1 cellular context compared by ENCODE assay signal in the genomic region with DNA sequence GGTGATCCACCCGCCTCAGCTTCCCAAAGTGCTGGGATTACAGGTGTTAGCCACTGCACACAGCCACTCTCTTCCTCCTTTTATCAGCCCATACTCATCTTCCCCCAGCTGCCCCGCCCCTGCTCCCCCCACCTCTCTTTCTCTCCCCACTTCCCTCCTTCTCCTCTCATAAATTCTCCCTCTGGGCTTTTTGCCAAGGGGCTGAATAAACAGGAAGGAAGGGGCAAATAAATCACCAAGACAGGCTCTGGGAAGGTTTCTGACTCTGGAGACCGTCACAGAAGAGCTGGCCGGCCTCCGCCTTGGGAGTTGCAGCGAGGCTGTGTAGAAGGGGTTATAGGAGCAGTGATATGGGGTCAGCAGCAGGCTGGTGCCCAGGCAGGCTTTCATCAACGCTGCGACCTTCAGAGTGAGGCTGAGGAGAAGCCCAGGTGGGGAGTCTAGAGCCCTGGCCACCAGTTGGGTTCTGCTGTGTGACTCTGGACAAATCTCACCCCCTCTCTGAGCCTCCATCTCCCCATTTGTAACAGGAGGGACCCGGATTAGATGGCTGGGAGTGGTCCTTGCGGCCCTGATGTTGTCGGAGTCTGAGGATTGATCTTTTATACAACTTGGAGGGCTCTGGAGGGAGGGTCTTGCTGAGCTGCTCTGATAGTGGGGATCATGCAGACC.
A peak's percentile ranks its signal among the peaks of the same experiment; 100 is the strongest.
TF ChIP-seq lines count a peak whose summit lies in the region.

No MANE protein-coding gene starts in this region.

TF ChIP-seq in K562, 482 proteins besides CTCF, POLR2A, EP300 and RAD21 (continued from another document and continues in another):
- TF ChIP-seq, protein P1, sequence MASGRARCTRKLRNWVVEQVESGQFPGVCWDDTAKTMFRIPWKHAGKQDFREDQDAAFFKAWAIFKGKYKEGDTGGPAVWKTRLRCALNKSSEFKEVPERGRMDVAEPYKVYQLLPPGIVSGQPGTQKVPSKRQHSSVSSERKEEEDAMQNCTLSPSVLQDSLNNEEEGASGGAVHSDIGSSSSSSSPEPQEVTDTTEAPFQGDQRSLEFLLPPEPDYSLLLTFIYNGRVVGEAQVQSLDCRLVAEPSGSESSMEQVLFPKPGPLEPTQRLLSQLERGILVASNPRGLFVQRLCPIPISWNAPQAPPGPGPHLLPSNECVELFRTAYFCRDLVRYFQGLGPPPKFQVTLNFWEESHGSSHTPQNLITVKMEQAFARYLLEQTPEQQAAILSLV (tag; IDR thresholded peaks at IDR 0.05), result no peak
- TF ChIP-seq KLF6 (CRISPR knock-in tag; IDR thresholded peaks at IDR 0.05; ENCODE audit: borderline replicate concordance), result no peak
- TF ChIP-seq, protein P2, sequence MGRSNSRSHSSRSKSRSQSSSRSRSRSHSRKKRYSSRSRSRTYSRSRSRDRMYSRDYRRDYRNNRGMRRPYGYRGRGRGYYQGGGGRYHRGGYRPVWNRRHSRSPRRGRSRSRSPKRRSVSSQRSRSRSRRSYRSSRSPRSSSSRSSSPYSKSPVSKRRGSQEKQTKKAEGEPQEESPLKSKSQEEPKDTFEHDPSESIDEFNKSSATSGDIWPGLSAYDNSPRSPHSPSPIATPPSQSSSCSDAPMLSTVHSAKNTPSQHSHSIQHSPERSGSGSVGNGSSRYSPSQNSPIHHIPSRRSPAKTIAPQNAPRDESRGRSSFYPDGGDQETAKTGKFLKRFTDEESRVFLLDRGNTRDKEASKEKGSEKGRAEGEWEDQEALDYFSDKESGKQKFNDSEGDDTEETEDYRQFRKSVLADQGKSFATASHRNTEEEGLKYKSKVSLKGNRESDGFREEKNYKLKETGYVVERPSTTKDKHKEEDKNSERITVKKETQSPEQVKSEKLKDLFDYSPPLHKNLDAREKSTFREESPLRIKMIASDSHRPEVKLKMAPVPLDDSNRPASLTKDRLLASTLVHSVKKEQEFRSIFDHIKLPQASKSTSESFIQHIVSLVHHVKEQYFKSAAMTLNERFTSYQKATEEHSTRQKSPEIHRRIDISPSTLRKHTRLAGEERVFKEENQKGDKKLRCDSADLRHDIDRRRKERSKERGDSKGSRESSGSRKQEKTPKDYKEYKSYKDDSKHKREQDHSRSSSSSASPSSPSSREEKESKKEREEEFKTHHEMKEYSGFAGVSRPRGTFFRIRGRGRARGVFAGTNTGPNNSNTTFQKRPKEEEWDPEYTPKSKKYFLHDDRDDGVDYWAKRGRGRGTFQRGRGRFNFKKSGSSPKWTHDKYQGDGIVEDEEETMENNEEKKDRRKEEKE (IDR thresholded peaks at IDR 0.05; ENCODE audit: borderline replicate concordance in 1 of 2, control insufficient read depth in 1 of 2, low read depth in 2 of 2, low read length in 1 of 2), result no peak
- TF ChIP-seq NUFIP1 (IDR thresholded peaks at IDR 0.05; ENCODE audit: partially characterized antibody), result no peak
- peak; percentile 63 for TF ChIP-seq ELF1 (tag; IDR thresholded peaks at IDR 0.05)
- TF ChIP-seq ZNF175 (CRISPR knock-in tag; IDR thresholded peaks at IDR 0.05; ENCODE audit: low read depth), result no peak
- TF ChIP-seq ETV5 (CRISPR knock-in tag; IDR thresholded peaks at IDR 0.05; ENCODE audit: low read depth), result peak; percentile 57; the same call in 1 of the 2 replicates
- peak; percentile 72 for TF ChIP-seq FOXJ2 (tag; IDR thresholded peaks at IDR 0.05)
- no peak for TF ChIP-seq DIDO1 (tag; IDR thresholded peaks at IDR 0.05; ENCODE audit: low read depth)
- 0 out of 2 replicates have a peak, but pooled peaks have one; percentile 11 for TF ChIP-seq TCF3 (CRISPR knock-in tag; IDR thresholded peaks at IDR 0.05)
- TF ChIP-seq SMARCA4 (IDR thresholded peaks at IDR 0.05), result peak; percentile 75
- peak; percentile 19; the same call in 1 of the 2 replicates for TF ChIP-seq FOSL1 (tag; conservative IDR thresholded peaks at IDR 0.05)
- no peak for TF ChIP-seq CREB1 (IDR thresholded peaks at IDR 0.05)
- TF ChIP-seq CREB1 (CRISPR knock-in tag; IDR thresholded peaks at IDR 0.05), result no peak
- no peak for TF ChIP-seq BMI1 (IDR thresholded peaks at IDR 0.05; ENCODE audit: low read length)
- TF ChIP-seq, protein P3, sequence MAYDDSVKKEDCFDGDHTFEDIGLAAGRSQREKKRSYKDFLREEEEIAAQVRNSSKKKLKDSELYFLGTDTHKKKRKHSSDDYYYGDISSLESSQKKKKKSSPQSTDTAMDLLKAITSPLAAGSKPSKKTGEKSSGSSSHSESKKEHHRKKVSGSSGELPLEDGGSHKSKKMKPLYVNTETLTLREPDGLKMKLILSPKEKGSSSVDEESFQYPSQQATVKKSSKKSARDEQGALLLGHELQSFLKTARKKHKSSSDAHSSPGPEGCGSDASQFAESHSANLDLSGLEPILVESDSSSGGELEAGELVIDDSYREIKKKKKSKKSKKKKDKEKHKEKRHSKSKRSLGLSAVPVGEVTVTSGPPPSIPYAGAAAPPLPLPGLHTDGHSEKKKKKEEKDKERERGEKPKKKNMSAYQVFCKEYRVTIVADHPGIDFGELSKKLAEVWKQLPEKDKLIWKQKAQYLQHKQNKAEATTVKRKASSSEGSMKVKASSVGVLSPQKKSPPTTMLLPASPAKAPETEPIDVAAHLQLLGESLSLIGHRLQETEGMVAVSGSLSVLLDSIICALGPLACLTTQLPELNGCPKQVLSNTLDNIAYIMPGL (CRISPR knock-in tag; IDR thresholded peaks at IDR 0.05), result no peak
- no peak for TF ChIP-seq HOXB6 (CRISPR knock-in tag; IDR thresholded peaks at IDR 0.05; ENCODE audit: borderline replicate concordance)
- no peak for TF ChIP-seq RFX7 (CRISPR knock-in tag; IDR thresholded peaks at IDR 0.05)
- TF ChIP-seq, protein P4, sequence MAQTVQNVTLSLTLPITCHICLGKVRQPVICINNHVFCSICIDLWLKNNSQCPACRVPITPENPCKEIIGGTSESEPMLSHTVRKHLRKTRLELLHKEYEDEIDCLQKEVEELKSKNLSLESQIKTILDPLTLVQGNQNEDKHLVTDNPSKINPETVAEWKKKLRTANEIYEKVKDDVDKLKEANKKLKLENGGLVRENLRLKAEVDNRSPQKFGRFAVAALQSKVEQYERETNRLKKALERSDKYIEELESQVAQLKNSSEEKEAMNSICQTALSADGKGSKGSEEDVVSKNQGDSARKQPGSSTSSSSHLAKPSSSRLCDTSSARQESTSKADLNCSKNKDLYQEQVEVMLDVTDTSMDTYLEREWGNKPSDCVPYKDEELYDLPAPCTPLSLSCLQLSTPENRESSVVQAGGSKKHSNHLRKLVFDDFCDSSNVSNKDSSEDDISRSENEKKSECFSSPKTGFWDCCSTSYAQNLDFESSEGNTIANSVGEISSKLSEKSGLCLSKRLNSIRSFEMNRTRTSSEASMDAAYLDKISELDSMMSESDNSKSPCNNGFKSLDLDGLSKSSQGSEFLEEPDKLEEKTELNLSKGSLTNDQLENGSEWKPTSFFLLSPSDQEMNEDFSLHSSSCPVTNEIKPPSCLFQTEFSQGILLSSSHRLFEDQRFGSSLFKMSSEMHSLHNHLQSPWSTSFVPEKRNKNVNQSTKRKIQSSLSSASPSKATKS (CRISPR knock-in tag; IDR thresholded peaks at IDR 0.05), result no peak
- TF ChIP-seq, protein P5, sequence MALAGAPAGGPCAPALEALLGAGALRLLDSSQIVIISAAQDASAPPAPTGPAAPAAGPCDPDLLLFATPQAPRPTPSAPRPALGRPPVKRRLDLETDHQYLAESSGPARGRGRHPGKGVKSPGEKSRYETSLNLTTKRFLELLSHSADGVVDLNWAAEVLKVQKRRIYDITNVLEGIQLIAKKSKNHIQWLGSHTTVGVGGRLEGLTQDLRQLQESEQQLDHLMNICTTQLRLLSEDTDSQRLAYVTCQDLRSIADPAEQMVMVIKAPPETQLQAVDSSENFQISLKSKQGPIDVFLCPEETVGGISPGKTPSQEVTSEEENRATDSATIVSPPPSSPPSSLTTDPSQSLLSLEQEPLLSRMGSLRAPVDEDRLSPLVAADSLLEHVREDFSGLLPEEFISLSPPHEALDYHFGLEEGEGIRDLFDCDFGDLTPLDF (CRISPR knock-in tag; IDR thresholded peaks at IDR 0.05), result no peak
- no peak for TF ChIP-seq NR1H2 (CRISPR knock-in tag; IDR thresholded peaks at IDR 0.05)
- TF ChIP-seq SREBF2 (CRISPR knock-in tag; IDR thresholded peaks at IDR 0.05), result no peak
- TF ChIP-seq ZNF766 (CRISPR knock-in tag; conservative IDR thresholded peaks at IDR 0.05), result peak; percentile 82
- TF ChIP-seq ZNF444 (CRISPR knock-in tag; IDR thresholded peaks at IDR 0.05), result no peak
- no peak for TF ChIP-seq ZZZ3 (IDR thresholded peaks at IDR 0.05)
- TF ChIP-seq OTX1 (CRISPR knock-in tag; IDR thresholded peaks at IDR 0.05), result no peak
- TF ChIP-seq EGR1 (conservative IDR thresholded peaks at IDR 0.05), result no peak
- TF ChIP-seq SRSF3 (IDR thresholded peaks at IDR 0.05; ENCODE audit: insufficient read depth, low read length), result no peak
- TF ChIP-seq, protein P6, sequence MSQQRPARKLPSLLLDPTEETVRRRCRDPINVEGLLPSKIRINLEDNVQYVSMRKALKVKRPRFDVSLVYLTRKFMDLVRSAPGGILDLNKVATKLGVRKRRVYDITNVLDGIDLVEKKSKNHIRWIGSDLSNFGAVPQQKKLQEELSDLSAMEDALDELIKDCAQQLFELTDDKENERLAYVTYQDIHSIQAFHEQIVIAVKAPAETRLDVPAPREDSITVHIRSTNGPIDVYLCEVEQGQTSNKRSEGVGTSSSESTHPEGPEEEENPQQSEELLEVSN (IDR thresholded peaks at IDR 0.05; ENCODE audit: borderline replicate concordance in 1 of 2, extremely low read depth in 1 of 2, insufficient read depth in 1 of 2, insufficient read length in 1 of 2, low read depth in 1 of 2, low read length in 1 of 2, poor library complexity in 1 of 2, severe bottlenecking in 1 of 2), result no peak
- no peak for TF ChIP-seq ZNF184 (CRISPR knock-in tag; IDR thresholded peaks at IDR 0.05)
- TF ChIP-seq E2F3 (CRISPR knock-in tag; IDR thresholded peaks at IDR 0.05), result no peak
- TF ChIP-seq TAF1 (IDR thresholded peaks at IDR 0.05; ENCODE audit: control insufficient read depth, extremely low read depth, insufficient read depth, low read length, severe bottlenecking), result no peak
- TF ChIP-seq, protein P7, sequence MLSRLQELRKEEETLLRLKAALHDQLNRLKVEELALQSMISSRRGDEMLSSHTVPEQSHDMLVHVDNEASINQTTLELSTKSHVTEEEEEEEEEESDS (CRISPR knock-in tag; IDR thresholded peaks at IDR 0.05), result no peak
- TF ChIP-seq ZNF316 (IDR thresholded peaks at IDR 0.05), result no peak
- no peak for TF ChIP-seq RBM39 (optimal IDR thresholded peaks at IDR 0.05; ENCODE audit: low read depth, low read length)
- TF ChIP-seq NELFE (IDR thresholded peaks at IDR 0.05; ENCODE audit: insufficient read depth, insufficient read length), result no peak
- no peak for TF ChIP-seq ZKSCAN1 (IDR thresholded peaks at IDR 0.05; ENCODE audit: low read depth, low read length)
- TF ChIP-seq NBN (IDR thresholded peaks at IDR 0.05; ENCODE audit: low read depth), result peak; percentile 49; the same call in 1 of the 2 replicates
- no peak for TF ChIP-seq TARDBP (IDR thresholded peaks at IDR 0.05)
- TF ChIP-seq GATAD2B (IDR thresholded peaks at IDR 0.05; ENCODE audit: borderline replicate concordance), result no peak
- TF ChIP-seq, protein P8, sequence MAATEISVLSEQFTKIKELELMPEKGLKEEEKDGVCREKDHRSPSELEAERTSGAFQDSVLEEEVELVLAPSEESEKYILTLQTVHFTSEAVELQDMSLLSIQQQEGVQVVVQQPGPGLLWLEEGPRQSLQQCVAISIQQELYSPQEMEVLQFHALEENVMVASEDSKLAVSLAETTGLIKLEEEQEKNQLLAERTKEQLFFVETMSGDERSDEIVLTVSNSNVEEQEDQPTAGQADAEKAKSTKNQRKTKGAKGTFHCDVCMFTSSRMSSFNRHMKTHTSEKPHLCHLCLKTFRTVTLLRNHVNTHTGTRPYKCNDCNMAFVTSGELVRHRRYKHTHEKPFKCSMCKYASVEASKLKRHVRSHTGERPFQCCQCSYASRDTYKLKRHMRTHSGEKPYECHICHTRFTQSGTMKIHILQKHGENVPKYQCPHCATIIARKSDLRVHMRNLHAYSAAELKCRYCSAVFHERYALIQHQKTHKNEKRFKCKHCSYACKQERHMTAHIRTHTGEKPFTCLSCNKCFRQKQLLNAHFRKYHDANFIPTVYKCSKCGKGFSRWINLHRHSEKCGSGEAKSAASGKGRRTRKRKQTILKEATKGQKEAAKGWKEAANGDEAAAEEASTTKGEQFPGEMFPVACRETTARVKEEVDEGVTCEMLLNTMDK (IDR thresholded peaks at IDR 0.05; ENCODE audit: borderline replicate concordance, insufficient read depth, low read depth, low read length, poor library complexity, severe bottlenecking), result no peak
- TF ChIP-seq KAT7 (CRISPR knock-in tag; IDR thresholded peaks at IDR 0.05; ENCODE audit: borderline replicate concordance), result no peak
- TF ChIP-seq, protein P9, sequence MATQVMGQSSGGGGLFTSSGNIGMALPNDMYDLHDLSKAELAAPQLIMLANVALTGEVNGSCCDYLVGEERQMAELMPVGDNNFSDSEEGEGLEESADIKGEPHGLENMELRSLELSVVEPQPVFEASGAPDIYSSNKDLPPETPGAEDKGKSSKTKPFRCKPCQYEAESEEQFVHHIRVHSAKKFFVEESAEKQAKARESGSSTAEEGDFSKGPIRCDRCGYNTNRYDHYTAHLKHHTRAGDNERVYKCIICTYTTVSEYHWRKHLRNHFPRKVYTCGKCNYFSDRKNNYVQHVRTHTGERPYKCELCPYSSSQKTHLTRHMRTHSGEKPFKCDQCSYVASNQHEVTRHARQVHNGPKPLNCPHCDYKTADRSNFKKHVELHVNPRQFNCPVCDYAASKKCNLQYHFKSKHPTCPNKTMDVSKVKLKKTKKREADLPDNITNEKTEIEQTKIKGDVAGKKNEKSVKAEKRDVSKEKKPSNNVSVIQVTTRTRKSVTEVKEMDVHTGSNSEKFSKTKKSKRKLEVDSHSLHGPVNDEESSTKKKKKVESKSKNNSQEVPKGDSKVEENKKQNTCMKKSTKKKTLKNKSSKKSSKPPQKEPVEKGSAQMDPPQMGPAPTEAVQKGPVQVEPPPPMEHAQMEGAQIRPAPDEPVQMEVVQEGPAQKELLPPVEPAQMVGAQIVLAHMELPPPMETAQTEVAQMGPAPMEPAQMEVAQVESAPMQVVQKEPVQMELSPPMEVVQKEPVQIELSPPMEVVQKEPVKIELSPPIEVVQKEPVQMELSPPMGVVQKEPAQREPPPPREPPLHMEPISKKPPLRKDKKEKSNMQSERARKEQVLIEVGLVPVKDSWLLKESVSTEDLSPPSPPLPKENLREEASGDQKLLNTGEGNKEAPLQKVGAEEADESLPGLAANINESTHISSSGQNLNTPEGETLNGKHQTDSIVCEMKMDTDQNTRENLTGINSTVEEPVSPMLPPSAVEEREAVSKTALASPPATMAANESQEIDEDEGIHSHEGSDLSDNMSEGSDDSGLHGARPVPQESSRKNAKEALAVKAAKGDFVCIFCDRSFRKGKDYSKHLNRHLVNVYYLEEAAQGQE (CRISPR knock-in tag; IDR thresholded peaks at IDR 0.05; ENCODE audit: low read depth), result no peak
- no peak for TF ChIP-seq MCM2 (IDR thresholded peaks at IDR 0.05; ENCODE audit: low read depth)
- TF ChIP-seq FOXK2 (conservative IDR thresholded peaks at IDR 0.05 in 1 of 2, IDR thresholded peaks at IDR 0.05 in 1 of 2; ENCODE audit: low read depth in 2 of 2), result peak in 1 of 2 experiments; percentile 54; a peak in 1 of 4 replicates
- no peak for TF ChIP-seq HEY1 (CRISPR knock-in tag; IDR thresholded peaks at IDR 0.05; ENCODE audit: borderline replicate concordance)
- TF ChIP-seq ZNF282 (CRISPR knock-in tag; IDR thresholded peaks at IDR 0.05), result no peak
- TF ChIP-seq MECOM (CRISPR knock-in tag; IDR thresholded peaks at IDR 0.05), result peak; percentile 69; the same call in 1 of the 2 replicates
- TF ChIP-seq CBX1 (IDR thresholded peaks at IDR 0.05; ENCODE audit: low read depth), result no peak
- TF ChIP-seq PRPF4 (IDR thresholded peaks at IDR 0.05; ENCODE audit: insufficient read depth, low read depth, low read length, poor library complexity, severe bottlenecking), result no peak
- TF ChIP-seq KLF10 (CRISPR knock-in tag; IDR thresholded peaks at IDR 0.05), result no peak
- no peak for TF ChIP-seq IFI16 (CRISPR knock-in tag; IDR thresholded peaks at IDR 0.05)
